In the genomic region with DNA sequence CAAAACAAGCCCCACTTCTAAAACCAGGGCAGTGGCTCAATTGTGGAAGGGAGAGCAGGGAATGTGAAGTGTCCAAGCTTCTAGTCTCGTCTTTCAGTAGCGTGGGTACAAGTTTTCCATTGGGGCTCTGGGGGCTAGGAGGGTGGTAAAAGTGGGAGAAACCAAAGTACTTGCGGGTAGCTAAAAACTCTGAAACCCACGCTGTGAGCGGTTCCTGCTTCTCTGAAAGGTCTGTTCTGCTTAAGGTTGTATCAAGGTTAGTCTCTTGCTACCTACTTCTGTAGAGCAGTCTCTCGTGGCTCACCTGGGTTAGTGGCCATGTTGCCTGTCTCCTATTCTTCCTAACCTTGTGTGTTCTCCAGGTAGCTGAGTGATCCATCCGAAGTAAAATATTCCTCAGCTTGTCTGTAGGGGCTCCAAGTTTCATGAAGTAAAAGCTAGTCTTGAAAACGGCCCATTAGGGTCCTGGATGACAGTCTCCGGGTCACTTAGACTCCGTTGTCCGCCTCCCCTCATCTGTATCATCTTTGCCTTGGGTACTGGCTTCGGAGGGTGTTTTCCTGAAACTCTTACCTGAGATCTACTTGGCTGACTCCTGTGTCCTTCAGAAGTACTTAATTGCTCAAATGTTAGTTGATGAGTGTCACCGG, we compare ENCODE assay signal across 12 cellular contexts. TPM values are rescaled to one million over a fixed set of nuclear protein-coding genes. Genes with fewer than 3 reads are reported as not detected.
DNase-seq lines count a peak whose midpoint lies in the region; ATAC-seq, FAIRE-seq and TF ChIP-seq lines count a peak whose summit lies in the region.
"Had no signal": no experiment of that assay in that cellular context is flagged by ENCODE, and none has a peak within 500 bp of the region (broad histone marks: within the 10 kb centered on the region; RNA-seq: fewer than 3 reads in every experiment).

No MANE protein-coding gene starts in this region.

- H3K4me2 ChIP-seq in BLaER1 treated with 17β-estradiol and CSF1 and Interleukin-3, amounts not matched to agents 10 nM and 100 nM: peak overlapping the region; percentile 85 to 98 (median 93)

- POLR2A ChIA-PET in naive thymus-derived CD8-positive, alpha-beta T cell (lab: Charles Lee): interaction anchor here (1.0 to 20.5 kb wide), 20 partner anchors 10 to 1353 kb away, joined by 3 to 349 read pairs (median 8); a partner anchor contains a TSS

- peak overlapping the region; percentile 96 to 99 (median 97) for H3K27ac ChIP-seq in BLaER1 treated with 17β-estradiol and CSF1 and Interleukin-3, amounts not matched to agents 10 nM and 100 nM
- H3K27ac ChIP-seq in suprapubic skin: no peak overlapping the region

- peaks cover 61 to 89% (median 85%) of the 10 kb centered on the region in 10 experiments for H3K4me1 ChIP-seq in BLaER1 treated with 17β-estradiol and CSF1 and Interleukin-3, amounts not matched to agents 10 nM and 100 nM
- peaks cover 35% of the 10 kb centered on the region for H3K4me1 ChIP-seq in suprapubic skin

- TF ChIP-seq CTCF in suprapubic skin (IDR thresholded peaks at IDR 0.05) (no peak), D721Med (IDR thresholded peaks at IDR 0.05; ENCODE audit: insufficient read depth, missing control alignments) (no peak)

- H3K36me3 Mint-ChIP-seq in activated naive CD8-positive, alpha-beta T cell: peaks cover 8% of the 10 kb centered on the region
- peaks cover 6 to 25% (median 12%) of the 10 kb centered on the region in 3 donors for H3K36me3 Mint-ChIP-seq in naive thymus-derived CD8-positive, alpha-beta T cell

- ATAC-seq in GM21526 (IDR thresholded peaks at IDR 0.05; ENCODE audit: low FRiP score, unreplicated experiment): peak; percentile 20
- peak in 1 of 2 donors; percentile 37 for ATAC-seq in naive thymus-derived CD8-positive, alpha-beta T cell

- peaks cover 20 to 26% (median 23%) of the 10 kb centered on the region in 11 experiments for H3K36me3 ChIP-seq in BLaER1 treated with 17β-estradiol and CSF1 and Interleukin-3, amounts not matched to agents 10 nM and 100 nM
- H3K36me3 ChIP-seq in suprapubic skin: peaks cover 14% of the 10 kb centered on the region

- no peaks in the 10 kb centered on the region for H3K9me3 ChIP-seq in BLaER1 treated with 17β-estradiol and CSF1 and Interleukin-3, amounts not matched to agents 10 nM and 100 nM (replicated peaks in 1 of 11)
- no peaks in the 10 kb centered on the region for H3K9me3 ChIP-seq in suprapubic skin
- H3K9me3 ChIP-seq: MG63 had no signal

- no peaks in the 10 kb centered on the region for H3K9me3 Mint-ChIP-seq in activated naive CD8-positive, alpha-beta T cell (ENCODE audit: low read depth)
- no peaks in the 10 kb centered on the region for H3K9me3 Mint-ChIP-seq in naive thymus-derived CD8-positive, alpha-beta T cell

- H3K4me3 Mint-ChIP-seq in activated naive CD8-positive, alpha-beta T cell: peak overlapping the region; percentile 97
- peak overlapping the region; percentile 89 to 98 (median 93) for H3K4me3 Mint-ChIP-seq in naive thymus-derived CD8-positive, alpha-beta T cell

- H3K4me3 ChIP-seq in BLaER1 treated with 17β-estradiol and CSF1 and Interleukin-3, amounts not matched to agents 10 nM and 100 nM: peak overlapping the region in 8 of 10 experiments; percentile 34 to 93 (median 73); a peak in 10 of 20 replicates
- H3K4me3 ChIP-seq in suprapubic skin: no peak overlapping the region
- H3K4me3 ChIP-seq: MG63 had no signal

- no peak for TF ChIP-seq POLR2A in suprapubic skin (IDR thresholded peaks at IDR 0.05)

- peaks cover 24 to 29% (median 28%) of the 10 kb centered on the region in 11 experiments for H4K20me1 ChIP-seq in BLaER1 treated with 17β-estradiol and CSF1 and Interleukin-3, amounts not matched to agents 10 nM and 100 nM

- H3K27me3 Mint-ChIP-seq in activated naive CD8-positive, alpha-beta T cell: no peaks in the 10 kb centered on the region
- H3K27me3 Mint-ChIP-seq in naive thymus-derived CD8-positive, alpha-beta T cell: no peaks in the 10 kb centered on the region

- peak in 4 of 10 donors; percentile 34 to 55 (median 44) for DNase-seq in naive thymus-derived CD8-positive, alpha-beta T cell
- no peak for DNase-seq in suprapubic skin (ENCODE audit: low spot score in 2 of 2)
- DNase-seq in D721Med (ENCODE audit: insufficient read length, low spot score): no peak
- no peak for DNase-seq in AG08395 (ENCODE audit: low spot score)
- DNase-seq in GM19240 (ENCODE audit: insufficient read length, low spot score): no peak
- DNase-seq: cerebellar nuclear complex; MG63; stimulated activated CD4-positive, alpha-beta T cell treated with anti-CD3 and anti-CD28 coated beads, Interleukin-2, amount 100 ng/mL, for 48 hours had no signal

- no peak for TF ChIP-seq EP300 in suprapubic skin (IDR thresholded peaks at IDR 0.05)

- no peaks in the 10 kb centered on the region for H3K27me3 ChIP-seq in BLaER1 treated with 17β-estradiol and CSF1 and Interleukin-3, amounts not matched to agents 10 nM and 100 nM
- H3K27me3 ChIP-seq in suprapubic skin: no peaks in the 10 kb centered on the region
- H3K27me3 ChIP-seq: MG63 had no signal

- peaks cover 66% of the 10 kb centered on the region for H3K4me1 Mint-ChIP-seq in activated naive CD8-positive, alpha-beta T cell (ENCODE audit: low read depth)
- H3K4me1 Mint-ChIP-seq in naive thymus-derived CD8-positive, alpha-beta T cell: peaks cover 52 to 83% (median 65%) of the 10 kb centered on the region in 4 donors

- no peak for FAIRE-seq in D721Med (lab: Jason Lieb, UNC)
- FAIRE-seq: islet of Langerhans had no signal

- WGBS in suprapubic skin: 89% methylated on average over 13 of the region's 13 CpGs

- H3K27ac Mint-ChIP-seq in activated naive CD8-positive, alpha-beta T cell: peak overlapping the region; percentile 99
- H3K27ac Mint-ChIP-seq in naive thymus-derived CD8-positive, alpha-beta T cell: peak overlapping the region; percentile 96 to 100 (median 99)

- peak overlapping the region; percentile 93 to 98 (median 97) for H3K9ac ChIP-seq in BLaER1 treated with 17β-estradiol and CSF1 and Interleukin-3, amounts not matched to agents 10 nM and 100 nM

RNA-seq across cellular contexts. Expression of a gene that starts 1.9 kb away (rescaled TPM):
- total RNA-seq in naive thymus-derived CD8-positive, alpha-beta T cell: 100 to 1,000 TPM; 295 to 300 TPM
- polyA plus RNA-seq in naive thymus-derived CD8-positive, alpha-beta T cell: 100 to 1,000 TPM; 304 to 378 (median 322) TPM
- 100 to 1,000 TPM; 113 to 126 (median 117) TPM for total RNA-seq in suprapubic skin
